Comparison of ENCODE assay signal across 1 cellular context in the genomic region with DNA sequence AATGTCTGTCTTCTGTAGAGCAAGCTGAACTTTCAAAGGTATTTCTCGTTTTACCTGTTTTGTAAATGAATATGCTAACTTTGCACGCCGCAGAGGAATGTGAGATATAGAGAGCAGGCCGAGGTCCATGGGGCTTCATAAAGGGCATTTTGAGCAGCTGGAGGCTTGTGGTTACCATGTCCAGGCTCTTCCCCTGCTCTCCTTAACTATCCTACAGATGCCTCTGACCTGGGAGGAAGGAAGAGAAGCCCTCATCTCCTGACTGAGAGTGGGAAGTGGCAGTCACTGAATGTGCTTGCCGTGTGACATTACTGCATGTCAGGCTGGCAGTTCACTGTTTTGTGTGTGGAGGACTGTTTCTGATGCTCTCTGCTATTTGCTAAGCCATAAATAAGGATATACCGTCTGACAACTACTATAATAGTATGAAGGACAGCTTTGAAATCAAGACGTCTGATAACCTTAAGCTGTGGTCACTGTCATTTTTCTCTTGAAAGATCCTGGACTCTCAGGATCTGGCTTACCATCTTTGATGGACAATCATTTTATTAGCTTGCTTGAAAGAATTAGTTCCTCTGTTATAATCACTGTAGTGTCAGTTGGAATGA.
TF ChIP-seq lines count a peak whose summit lies in the region.

No MANE protein-coding gene starts in this region.

TF ChIP-seq in WTC11, 78 proteins besides CTCF, POLR2A, EP300 and RAD21 (continued from another document):
- TF ChIP-seq SMAD4 (CRISPR knock-in tag; IDR thresholded peaks at IDR 0.05): no peak
- TF ChIP-seq NFYB (CRISPR knock-in tag; conservative IDR thresholded peaks at IDR 0.05; ENCODE audit: low read depth): no peak
- TF ChIP-seq, protein P1, sequence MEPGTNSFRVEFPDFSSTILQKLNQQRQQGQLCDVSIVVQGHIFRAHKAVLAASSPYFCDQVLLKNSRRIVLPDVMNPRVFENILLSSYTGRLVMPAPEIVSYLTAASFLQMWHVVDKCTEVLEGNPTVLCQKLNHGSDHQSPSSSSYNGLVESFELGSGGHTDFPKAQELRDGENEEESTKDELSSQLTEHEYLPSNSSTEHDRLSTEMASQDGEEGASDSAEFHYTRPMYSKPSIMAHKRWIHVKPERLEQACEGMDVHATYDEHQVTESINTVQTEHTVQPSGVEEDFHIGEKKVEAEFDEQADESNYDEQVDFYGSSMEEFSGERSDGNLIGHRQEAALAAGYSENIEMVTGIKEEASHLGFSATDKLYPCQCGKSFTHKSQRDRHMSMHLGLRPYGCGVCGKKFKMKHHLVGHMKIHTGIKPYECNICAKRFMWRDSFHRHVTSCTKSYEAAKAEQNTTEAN (CRISPR knock-in tag; IDR thresholded peaks at IDR 0.05): no peak
- TF ChIP-seq OVOL2 (CRISPR knock-in tag; IDR thresholded peaks at IDR 0.05; ENCODE audit: borderline replicate concordance): no peak
- no peak for TF ChIP-seq ELF4 (CRISPR knock-in tag; IDR thresholded peaks at IDR 0.05; ENCODE audit: low read depth)
